9 cellular contexts compared by ENCODE assay signal in genomic region chr5:72957337-72957736, GRCh38. TPM values are rescaled to one million over a fixed set of nuclear protein-coding genes. Genes with fewer than 3 reads are reported as not detected.
DNase-seq lines count a peak whose midpoint lies in the region; ATAC-seq, FAIRE-seq and TF ChIP-seq lines count a peak whose summit lies in the region.
"Had no signal": no experiment of that assay in that cellular context is flagged by ENCODE, and none has a peak within 500 bp of the region (broad histone marks: within the 10 kb centered on the region; RNA-seq: fewer than 3 reads in every experiment).

No MANE protein-coding gene starts in this region.

- H4K91ac ChIP-seq in mesenchymal stem cell (ENCODE audit: low read length), result no peak overlapping the region

- ATAC-seq in activated naive CD4-positive, alpha-beta T cell treated with anti-CD3 and anti-CD28 coated beads, Interleukin-2, amount 50 U/mL, for 72 hours, result no peak
- no peak for ATAC-seq in GM21529 (IDR thresholded peaks at IDR 0.05; ENCODE audit: unreplicated experiment)
- ATAC-seq in HG03520 (IDR thresholded peaks at IDR 0.05; ENCODE audit: unreplicated experiment), result no peak

- no peak for TF ChIP-seq CTCF in bronchial epithelial cell (IDR thresholded peaks at IDR 0.05; ENCODE audit: insufficient read depth, low read length, severe bottlenecking)
- TF ChIP-seq CTCF in tibial artery (IDR thresholded peaks at IDR 0.05), result no peak

- H3K4me2 ChIP-seq in mesenchymal stem cell (ENCODE audit: low read length, poor library complexity, severe bottlenecking), result peak overlapping the region; percentile 77

- no peaks in the 10 kb centered on the region for H3K9me3 Mint-ChIP-seq in activated naive CD4-positive, alpha-beta T cell treated with anti-CD3 and anti-CD28 coated beads, Interleukin-2, amount 50 U/mL, for 24 hours
- H3K9me3 Mint-ChIP-seq in activated naive CD4-positive, alpha-beta T cell treated with anti-CD3 and anti-CD28 coated beads, Interleukin-2, amount 50 U/mL, for 72 hours, result no peaks in the 10 kb centered on the region

- H3K27me3 ChIP-seq in bronchial epithelial cell (ENCODE audit: control insufficient read depth, insufficient read depth, low read length) (no peaks in the 10 kb centered on the region), mesenchymal stem cell (ENCODE audit: control insufficient read depth in 1 of 2, insufficient read depth in 1 of 2, low read length in 2 of 2) (no peaks in the 10 kb centered on the region), tibial artery (no peaks in the 10 kb centered on the region)

- no peak overlapping the region for H2AK5ac ChIP-seq in mesenchymal stem cell (ENCODE audit: low read length, severe bottlenecking)

- peak overlapping the region; percentile 44 for H2BK5ac ChIP-seq in mesenchymal stem cell (ENCODE audit: low read depth, low read length, poor library complexity, severe bottlenecking)

- no peak overlapping the region for H3K14ac ChIP-seq in mesenchymal stem cell (ENCODE audit: low read length in 2 of 2)

- no peak overlapping the region for H2BK15ac ChIP-seq in mesenchymal stem cell (ENCODE audit: low read depth, poor library complexity, severe bottlenecking)

- peaks cover 9% of the 10 kb centered on the region for H3K4me1 ChIP-seq in mesenchymal stem cell (ENCODE audit: control insufficient read depth, insufficient read depth, low read depth, low read length)
- peaks cover 0 to 39% (median 9%) of the 10 kb centered on the region in 4 donors for H3K4me1 ChIP-seq in tibial artery

- no peak overlapping the region for H2BK12ac ChIP-seq in mesenchymal stem cell (ENCODE audit: low read length in 2 of 2)

- peaks cover 10% of the 10 kb centered on the region for H3K4me1 Mint-ChIP-seq in activated naive CD4-positive, alpha-beta T cell treated with anti-CD3 and anti-CD28 coated beads, Interleukin-2, amount 50 U/mL, for 24 hours

- H3K4me3 Mint-ChIP-seq in activated naive CD4-positive, alpha-beta T cell treated with anti-CD3 and anti-CD28 coated beads, Interleukin-2, amount 50 U/mL, for 24 hours, result peak overlapping the region; percentile 91

- intact Hi-C loops in tibial artery (cut with DNase I; ENCODE audit: low total_unique reads), result loop anchor here (10.0 kb wide), 1 partner anchor 103 kb away; no protein-coding TSS in a partner anchor

- H3K36me3 ChIP-seq in bronchial epithelial cell (ENCODE audit: control insufficient read depth, insufficient read depth, low read length) (no peaks in the 10 kb centered on the region), mesenchymal stem cell (ENCODE audit: control insufficient read depth in 1 of 2, insufficient read depth in 2 of 2, low read depth in 1 of 2, low read length in 2 of 2) (peaks cover 3 to 5% of the 10 kb centered on the region in 2 experiments), tibial artery (no peaks in the 10 kb centered on the region)

- no peak overlapping the region for H3K18ac ChIP-seq in mesenchymal stem cell (ENCODE audit: low read depth in 1 of 2, low read length in 2 of 2)

- H3K36me3 Mint-ChIP-seq in activated naive CD4-positive, alpha-beta T cell treated with anti-CD3 and anti-CD28 coated beads, Interleukin-2, amount 50 U/mL, for 24 hours, result peaks cover 4% of the 10 kb centered on the region
- peaks cover 0 to 26% of the 10 kb centered on the region in 2 donors for H3K36me3 Mint-ChIP-seq in activated naive CD4-positive, alpha-beta T cell treated with anti-CD3 and anti-CD28 coated beads, Interleukin-2, amount 50 U/mL, for 72 hours

- H3K27me3 Mint-ChIP-seq in activated naive CD4-positive, alpha-beta T cell treated with anti-CD3 and anti-CD28 coated beads, Interleukin-2, amount 50 U/mL, for 24 hours, result peaks cover 44% of the 10 kb centered on the region

- DNase-seq in activated naive CD4-positive, alpha-beta T cell treated with anti-CD3 and anti-CD28 coated beads, Interleukin-2, amount 50 U/mL, for 72 hours (ENCODE audit: low spot score in 2 of 2), result no peak
- DNase-seq in bronchial epithelial cell (ENCODE audit: low read depth), result no peak
- no peak for DNase-seq in mesenchymal stem cell
- no peak for DNase-seq in tibial artery
- no peak for DNase-seq in stimulated activated CD4-positive, alpha-beta T cell treated with anti-CD3 and anti-CD28 coated beads, Interleukin-4, amount 100 ng/mL, for 1 hour
- DNase-seq: stimulated activated CD4-positive, alpha-beta T cell treated with anti-CD3 and anti-CD28 coated beads, Interleukin-1b, Interleukin-23, amount 100 ng/mL, for 48 hours had no signal

- no peaks in the 10 kb centered on the region for H3K9me3 ChIP-seq in mesenchymal stem cell (ENCODE audit: control insufficient read depth, low read length)
- H3K9me3 ChIP-seq in tibial artery, result no peaks in the 10 kb centered on the region

- no peak overlapping the region for H3K23ac ChIP-seq in mesenchymal stem cell (ENCODE audit: low read length in 2 of 2)

- H3K27ac ChIP-seq in mesenchymal stem cell (ENCODE audit: low read length, poor library complexity, severe bottlenecking), result peak overlapping the region; percentile 45
- H3K27ac ChIP-seq in tibial artery, result peak overlapping the region; percentile 98

- peaks cover 2% of the 10 kb centered on the region for H3K79me1 ChIP-seq in mesenchymal stem cell (replicated peaks; ENCODE audit: low read length, poor library complexity, severe bottlenecking)

- H3K4ac ChIP-seq in mesenchymal stem cell (ENCODE audit: low read depth in 1 of 2, low read length in 2 of 2), result no peak overlapping the region

- no peak overlapping the region for H2AFZ ChIP-seq in mesenchymal stem cell (ENCODE audit: low read depth, low read length)

- no peak overlapping the region for H2BK120ac ChIP-seq in mesenchymal stem cell (ENCODE audit: low read depth, low read length)

- H3K9ac ChIP-seq in mesenchymal stem cell (ENCODE audit: low read length), result peak overlapping the region; percentile 97

- peak overlapping the region; percentile 67 for H3K4me3 ChIP-seq in bronchial epithelial cell (ENCODE audit: low read depth, low read length)
- peak overlapping the region in 1 of 2 experiments; percentile 92 for H3K4me3 ChIP-seq in mesenchymal stem cell (ENCODE audit: insufficient read depth in 1 of 2, low read depth in 1 of 2, low read length in 2 of 2)
- H3K4me3 ChIP-seq in tibial artery, result peak overlapping the region; percentile 87 to 92

- no peak overlapping the region for H4K8ac ChIP-seq in mesenchymal stem cell (ENCODE audit: low read length)

- H3K27ac Mint-ChIP-seq in activated naive CD4-positive, alpha-beta T cell treated with anti-CD3 and anti-CD28 coated beads, Interleukin-2, amount 50 U/mL, for 24 hours, result no peak overlapping the region
- H3K27ac Mint-ChIP-seq in activated naive CD4-positive, alpha-beta T cell treated with anti-CD3 and anti-CD28 coated beads, Interleukin-2, amount 50 U/mL, for 72 hours, result no peak overlapping the region

- FAIRE-seq in bronchial epithelial cell (lab: Jason Lieb, UNC), result no peak

- 86% methylated on average over 1 of the region's 1 CpG for WGBS in mesenchymal stem cell

RNA-seq across cellular contexts. Expression of gene FCHO2, which starts 1.5 kb away (rescaled TPM):
- total RNA-seq in activated naive CD4-positive, alpha-beta T cell treated with anti-CD3 and anti-CD28 coated beads, Interleukin-2, amount 50 U/mL, for 72 hours, result 1 to 10 TPM in 1 of 2 donors, under 1 TPM in 1; 0.39 to 1.5 TPM
- 10.5 and 20.2 TPM in 2 replicates for total RNA-seq in bronchial epithelial cell
- polyA plus RNA-seq in mesenchymal stem cell (2013, experiment 1 of 2), result 8.1 TPM
- 8.0 TPM for polyA plus RNA-seq in mesenchymal stem cell (2013, experiment 2 of 2)
